Comparison of ENCODE assay signal across 16 cellular contexts in the genomic region with DNA sequence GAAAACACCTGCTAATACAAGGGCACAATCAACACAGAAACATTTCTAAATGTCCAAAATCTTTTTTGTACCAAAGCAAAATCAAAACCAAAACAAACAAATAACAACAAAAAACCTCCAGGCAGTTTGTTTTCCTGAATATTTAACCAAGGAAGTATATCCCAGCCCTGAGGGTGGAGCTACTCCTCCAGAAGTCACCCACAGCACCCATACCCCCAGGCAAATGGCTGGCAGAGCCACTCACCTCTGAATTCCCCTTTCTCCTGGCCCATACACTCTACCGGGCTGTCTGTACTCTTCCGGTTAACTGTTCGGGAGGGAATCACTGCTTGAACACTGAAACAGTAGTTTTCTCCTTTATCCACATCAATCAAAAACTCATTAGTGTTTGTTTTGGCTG. TPM values are rescaled to one million over a fixed set of nuclear protein-coding genes. Genes with fewer than 3 reads are reported as not detected.
A peak's percentile ranks its signal among the peaks of the same experiment; 100 is the strongest.
DNase-seq lines count a peak whose midpoint lies in the region; ATAC-seq, FAIRE-seq and TF ChIP-seq lines count a peak whose summit lies in the region.
"Had no signal": no experiment of that assay in that cellular context is flagged by ENCODE, and none has a peak within 500 bp of the region (broad histone marks: within the 10 kb centered on the region; RNA-seq: fewer than 3 reads in every experiment).

No MANE protein-coding gene starts in this region.

- no peak overlapping the region for H3K27ac Mint-ChIP-seq in astrocyte (ENCODE audit: unreplicated experiment)
- H3K27ac Mint-ChIP-seq in activated T-helper 17 cell treated with anti-CD3 and anti-CD28 coated beads, Interleukin-2, amount 50 U/mL, for 72 hours = no peak overlapping the region
- H3K27ac Mint-ChIP-seq: CD4-positive, CD25-positive, alpha-beta regulatory T cell; effector memory CD8-positive, alpha-beta T cell had no signal

- FAIRE-seq in astrocyte (lab: Jason Lieb, UNC) = no peak

- no peaks in the 10 kb centered on the region for H3K9me3 Mint-ChIP-seq in astrocyte (ENCODE audit: unreplicated experiment)
- H3K9me3 Mint-ChIP-seq in activated T-helper 17 cell treated with anti-CD3 and anti-CD28 coated beads, Interleukin-2, amount 50 U/mL, for 72 hours = no peaks in the 10 kb centered on the region
- H3K9me3 Mint-ChIP-seq: CD4-positive, CD25-positive, alpha-beta regulatory T cell; effector memory CD8-positive, alpha-beta T cell had no signal

- H3K9me3 ChIP-seq in astrocyte (ENCODE audit: insufficient read depth, low read depth, low read length) = no peaks in the 10 kb centered on the region
- no peaks in the 10 kb centered on the region for H3K9me3 ChIP-seq in tibial artery
- H3K9me3 ChIP-seq: heart right ventricle, prostate gland had no signal

- peaks cover 45% of the 10 kb centered on the region for H4K20me1 ChIP-seq in astrocyte (ENCODE audit: insufficient read depth, low read length)

- H3K4me3 ChIP-seq in AG10803 (ENCODE audit: low read length) = no peak overlapping the region
- no peak overlapping the region for H3K4me3 ChIP-seq in astrocyte (ENCODE audit: insufficient read depth, low read depth, low read length)
- no peak overlapping the region for H3K4me3 ChIP-seq in tibial artery
- H3K4me3 ChIP-seq: heart right ventricle, prostate gland had no signal

- H3K36me3 ChIP-seq in astrocyte (ENCODE audit: insufficient read depth, low read length) (peaks cover 67% of the 10 kb centered on the region), tibial artery (peaks cover 0 to 41% (median 24%) of the 10 kb centered on the region in 3 donors)
- H3K36me3 ChIP-seq: prostate gland had no signal

- DNase-seq in AG10803 (ENCODE audit: low read depth) (no peak), astrocyte (ENCODE audit: low read depth) (no peak), left lobe of liver (ENCODE audit: low spot score) (no peak), tibial artery (no peak)
- no peak for DNase-seq in activated CD8-positive, alpha-beta memory T cell treated with anti-CD3 and anti-CD28 coated beads for 24 hours
- DNase-seq: CD4-positive, CD25-positive, alpha-beta regulatory T cell; effector memory CD8-positive, alpha-beta T cell; heart right ventricle; Kasumi-1; mesenchymal stem cell; NCI-H2227 treated with DMSO at 0.1 percent for 48 hours; stimulated activated naive CD8-positive, alpha-beta T cell treated with anti-CD3 and anti-CD28 coated beads, Interleukin-15, Interleukin-2, amounts not matched to agents 100 U/mL and 50 U/mL, for 24 hours had no signal

- intact Hi-C loops in tibial artery (cut with DNase I; ENCODE audit: low total_unique reads) = no loop called here

- H3K4me1 Mint-ChIP-seq in astrocyte (ENCODE audit: low read depth, unreplicated experiment) = peaks cover 22% of the 10 kb centered on the region
- no peaks in the 10 kb centered on the region for H3K4me1 Mint-ChIP-seq in activated T-helper 17 cell treated with anti-CD3 and anti-CD28 coated beads, Interleukin-2, amount 50 U/mL, for 72 hours
- H3K4me1 Mint-ChIP-seq: CD4-positive, CD25-positive, alpha-beta regulatory T cell had no signal

- peaks cover 23% of the 10 kb centered on the region for H3K79me2 ChIP-seq in astrocyte (ENCODE audit: insufficient read depth, low read length)

- ATAC-seq in left lobe of liver = peak; percentile 21
- no peak for ATAC-seq in HG03175 (IDR thresholded peaks at IDR 0.05; ENCODE audit: unreplicated experiment)
- no peak for ATAC-seq in activated T-helper 17 cell treated with anti-CD3 and anti-CD28 coated beads, Interleukin-2, amount 50 U/mL, for 72 hours (replicated peaks)
- ATAC-seq: effector memory CD8-positive, alpha-beta T cell; heart right ventricle; stimulated activated naive CD8-positive, alpha-beta T cell treated with anti-CD3 and anti-CD28 coated beads, Interleukin-15, Interleukin-2, amounts not matched to agents 100 U/mL and 50 U/mL, for 24 hours had no signal

- peak overlapping the region; percentile 2 for H3K9ac ChIP-seq in astrocyte (ENCODE audit: low read length)

- H3K4me1 ChIP-seq in astrocyte (ENCODE audit: insufficient read depth, low read length) (peaks cover 19% of the 10 kb centered on the region), tibial artery (peaks cover 0 to 12% (median 0%) of the 10 kb centered on the region in 4 donors)

- H3K27ac ChIP-seq in astrocyte (ENCODE audit: low read depth, low read length) = no peak overlapping the region
- no peak overlapping the region for H3K27ac ChIP-seq in tibial artery

- H3K36me3 Mint-ChIP-seq in astrocyte (ENCODE audit: low read depth, unreplicated experiment) = peaks cover 19% of the 10 kb centered on the region
- no peaks in the 10 kb centered on the region for H3K36me3 Mint-ChIP-seq in activated T-helper 17 cell treated with anti-CD3 and anti-CD28 coated beads, Interleukin-2, amount 50 U/mL, for 72 hours (ENCODE audit: low read depth)
- H3K36me3 Mint-ChIP-seq: CD4-positive, CD25-positive, alpha-beta regulatory T cell had no signal

- 0 out of 2 replicates have a peak, but pooled peaks have one; percentile 17 for TF ChIP-seq CTCF in AG10803 (conservative IDR thresholded peaks at IDR 0.05; ENCODE audit: low read length)
- TF ChIP-seq CTCF in LNCAP (IDR thresholded peaks at IDR 0.05) = peak; percentile 57; the same call in 1 of the 2 replicates
- TF ChIP-seq CTCF in astrocyte (IDR thresholded peaks at IDR 0.05; ENCODE audit: insufficient read depth, low read depth, low read length) = no peak
- no peak for TF ChIP-seq CTCF in tibial artery (IDR thresholded peaks at IDR 0.05)

- H3K27me3 ChIP-seq in astrocyte (ENCODE audit: insufficient read depth, low read length) (no peaks in the 10 kb centered on the region), tibial artery (no peaks in the 10 kb centered on the region)
- H3K27me3 ChIP-seq: heart right ventricle had no signal

- peak overlapping the region; percentile 1 for H3K4me2 ChIP-seq in astrocyte (ENCODE audit: low read length)

- no peak overlapping the region for H3K4me3 Mint-ChIP-seq in astrocyte (ENCODE audit: unreplicated experiment)
- H3K4me3 Mint-ChIP-seq in activated T-helper 17 cell treated with anti-CD3 and anti-CD28 coated beads, Interleukin-2, amount 50 U/mL, for 72 hours = no peak overlapping the region
- H3K4me3 Mint-ChIP-seq: CD4-positive, CD25-positive, alpha-beta regulatory T cell; effector memory CD8-positive, alpha-beta T cell had no signal

- H3K27me3 Mint-ChIP-seq in astrocyte (ENCODE audit: low read depth, unreplicated experiment) = no peaks in the 10 kb centered on the region
- H3K27me3 Mint-ChIP-seq in activated T-helper 17 cell treated with anti-CD3 and anti-CD28 coated beads, Interleukin-2, amount 50 U/mL, for 72 hours = peaks cover 19% of the 10 kb centered on the region

- H2AFZ ChIP-seq in astrocyte (ENCODE audit: low read depth, low read length) = no peak overlapping the region

RNA-seq across cellular contexts. Expression of a gene that starts 9.5 kb away (rescaled TPM):
- total RNA-seq in astrocyte (36.1 and 55.7 TPM in 2 replicates), left lobe of liver (2.0 TPM)
- total RNA-seq in activated T-helper 17 cell treated with anti-CD3 and anti-CD28 coated beads, Interleukin-2, amount 50 U/mL, for 72 hours = not detected
- total RNA-seq: CD4-positive, CD25-positive, alpha-beta regulatory T cell had no signal

Comparison
In these comparisons a context has a peak if more than half of its experiments do, and no peak if none do; other contexts are left out.
1. CTCF ChIP-seq: peak in AG10803 (single experiment) and LNCAP (single experiment); none in astrocyte (single experiment) and tibial artery (0 of 2).
2. RNA of a gene that starts 9.5 kb away (total RNA-seq): 36.1 to 55.7 TPM in astrocyte; 2.0 TPM in left lobe of liver (single experiment) and not detected in activated T-helper 17 cell treated with anti-CD3 and anti-CD28 coated beads, Interleukin-2, amount 50 U/mL, for 72 hours; every median in the first group is over 10 times any median in the second.